ENCODE assay signal across 8 cellular contexts in the genomic region with DNA sequence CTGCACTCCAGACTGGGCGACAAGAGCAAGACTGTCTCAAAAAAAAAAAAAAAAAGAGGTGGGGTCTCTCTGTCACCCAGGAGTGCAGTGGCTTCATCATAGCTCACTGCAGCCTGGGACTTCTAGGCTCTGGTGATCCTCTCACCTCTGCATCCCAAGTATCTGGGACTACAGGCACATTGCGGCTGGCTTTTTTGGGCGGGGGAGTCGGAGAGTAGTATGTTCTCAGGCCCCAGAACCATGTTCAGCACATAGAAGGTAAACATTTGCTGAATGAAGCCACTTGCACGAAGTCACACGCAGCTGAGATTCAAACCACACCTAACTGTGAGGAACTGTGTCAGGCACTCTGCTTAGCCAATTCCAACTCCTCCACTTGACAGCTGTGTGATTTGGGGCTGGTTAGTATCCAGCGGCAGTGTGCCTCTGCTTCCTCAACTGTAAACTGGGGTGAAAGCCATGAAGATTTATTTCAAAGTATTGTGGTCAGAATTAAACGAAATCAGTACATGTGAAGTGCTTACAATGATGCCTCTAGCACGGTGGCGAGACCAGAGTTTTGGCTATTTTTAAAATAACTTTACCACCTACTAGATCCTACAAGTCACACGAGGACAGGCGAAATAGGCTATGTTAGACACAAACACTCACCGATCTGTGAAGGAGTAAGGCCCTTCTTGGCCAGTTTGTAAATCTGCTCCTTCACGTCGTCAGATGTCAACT. TPM values are rescaled to one million over a fixed set of nuclear protein-coding genes. Genes with fewer than 3 reads are reported as not detected.
DNase-seq lines count a peak whose midpoint lies in the region; ATAC-seq, FAIRE-seq and TF ChIP-seq lines count a peak whose summit lies in the region.

No MANE protein-coding gene starts in this region.

- H3K9me3 ChIP-seq in Karpas-422 (ENCODE audit: low read length) (no peaks in the 10 kb centered on the region), mononuclear cell (ENCODE audit: low read depth, low read length) (no peaks in the 10 kb centered on the region)

- H4K20me1 ChIP-seq in Karpas-422 (ENCODE audit: insufficient read depth, low read depth, low read length): peaks cover 11% of the 10 kb centered on the region; the same call in 1 of the 2 replicates

- TF ChIP-seq CTCF in bronchial epithelial cell (IDR thresholded peaks at IDR 0.05; ENCODE audit: insufficient read depth, low read length, severe bottlenecking): no peak

- H3K36me3 ChIP-seq in Karpas-422 (ENCODE audit: insufficient read depth, low read length) (peaks cover 37% of the 10 kb centered on the region), bronchial epithelial cell (ENCODE audit: control insufficient read depth, insufficient read depth, low read length) (peaks cover 14% of the 10 kb centered on the region)

- peak overlapping the region; percentile 84 for H3K4me2 ChIP-seq in Karpas-422 (ENCODE audit: low read depth, low read length, poor library complexity, severe bottlenecking)

- H3K4me1 ChIP-seq in Karpas-422 (ENCODE audit: low read length) (peaks cover 25% of the 10 kb centered on the region), mononuclear cell (ENCODE audit: insufficient read depth, low read length) (peaks cover 31% of the 10 kb centered on the region)

- no peak overlapping the region for H2AFZ ChIP-seq in Karpas-422 (ENCODE audit: low read length)

- H3K27me3 ChIP-seq in Karpas-422 (ENCODE audit: low read length) (no peaks in the 10 kb centered on the region), bronchial epithelial cell (ENCODE audit: control insufficient read depth, insufficient read depth, low read length) (no peaks in the 10 kb centered on the region), mononuclear cell (ENCODE audit: insufficient read depth, low read length) (no peaks in the 10 kb centered on the region)

- H3K27ac ChIP-seq in Karpas-422 (ENCODE audit: low read length): peak overlapping the region; percentile 77

- H3K9me2 ChIP-seq in Karpas-422 (replicated peaks; ENCODE audit: insufficient read depth, low read length): no peaks in the 10 kb centered on the region

- peaks cover 38% of the 10 kb centered on the region for H3K79me2 ChIP-seq in Karpas-422 (ENCODE audit: low read length)

- peak overlapping the region; percentile 94 for H3K9ac ChIP-seq in Karpas-422 (ENCODE audit: low read length)

- peak; percentile 5 for DNase-seq in AG08395 (ENCODE audit: low spot score)
- DNase-seq in Karpas-422: peak; percentile 46
- DNase-seq in bronchial epithelial cell (ENCODE audit: low read depth): peak; percentile 3
- DNase-seq in LoVo (ENCODE audit: low spot score): no peak
- DNase-seq in iPS-NIHi11 (ENCODE audit: low spot score): no peak
- DNase-seq in NCI-H1092 (lab: John Stamatoyannopoulos, UW): no peak

- H3K4me3 ChIP-seq in Karpas-422 (ENCODE audit: low read length) (peak overlapping the region; percentile 85), bronchial epithelial cell (ENCODE audit: low read depth, low read length) (peak overlapping the region; percentile 81), mononuclear cell (ENCODE audit: low read length) (peak overlapping the region; percentile 77)

- FAIRE-seq in bronchial epithelial cell (lab: Jason Lieb, UNC): no peak

- ATAC-seq in activated CD4-positive, CD25-positive, alpha-beta regulatory T cell treated with anti-CD3 and anti-CD28 coated beads, Interleukin-2, amount 50 U/mL, for 24 hours: no peak

RNA-seq across cellular contexts. Expression of a gene that starts 0.8 kb away (rescaled TPM):
- 1,890 and 2,739 TPM in 2 replicates for total RNA-seq in Karpas-422 (2014; rRNA removed; shearing (Covaris generic); ENCODE audit: low replicate concordance)
- total RNA-seq in bronchial epithelial cell: 1,001 and 1,111 TPM in 2 replicates
- 2,085 TPM for total RNA-seq in mononuclear cell

Comparison
In these comparisons a context has a peak if more than half of its experiments do, and no peak if none do; other contexts are left out.
1. DNase-seq: peak in AG08395 (single experiment), Karpas-422 (single experiment) and bronchial epithelial cell (single experiment); none in LoVo (single experiment), iPS-NIHi11 (single experiment) and NCI-H1092 (single experiment).
2. Peak in every context shown above with its lines, with median percentiles within 50 percentile points of each other: H3K4me3 ChIP-seq.